In genomic region chr2:121149384-121149783, GRCh38 we compare ENCODE assay signal across 1 cellular context.
TF ChIP-seq lines count a peak whose summit lies in the region.

No MANE protein-coding gene starts in this region.

TF ChIP-seq in GM23338, 12 proteins besides CTCF, POLR2A, EP300 and RAD21:
- TF ChIP-seq ZNF462 (CRISPR knock-in tag; IDR thresholded peaks at IDR 0.05), result no peak
- TF ChIP-seq, protein P1, sequence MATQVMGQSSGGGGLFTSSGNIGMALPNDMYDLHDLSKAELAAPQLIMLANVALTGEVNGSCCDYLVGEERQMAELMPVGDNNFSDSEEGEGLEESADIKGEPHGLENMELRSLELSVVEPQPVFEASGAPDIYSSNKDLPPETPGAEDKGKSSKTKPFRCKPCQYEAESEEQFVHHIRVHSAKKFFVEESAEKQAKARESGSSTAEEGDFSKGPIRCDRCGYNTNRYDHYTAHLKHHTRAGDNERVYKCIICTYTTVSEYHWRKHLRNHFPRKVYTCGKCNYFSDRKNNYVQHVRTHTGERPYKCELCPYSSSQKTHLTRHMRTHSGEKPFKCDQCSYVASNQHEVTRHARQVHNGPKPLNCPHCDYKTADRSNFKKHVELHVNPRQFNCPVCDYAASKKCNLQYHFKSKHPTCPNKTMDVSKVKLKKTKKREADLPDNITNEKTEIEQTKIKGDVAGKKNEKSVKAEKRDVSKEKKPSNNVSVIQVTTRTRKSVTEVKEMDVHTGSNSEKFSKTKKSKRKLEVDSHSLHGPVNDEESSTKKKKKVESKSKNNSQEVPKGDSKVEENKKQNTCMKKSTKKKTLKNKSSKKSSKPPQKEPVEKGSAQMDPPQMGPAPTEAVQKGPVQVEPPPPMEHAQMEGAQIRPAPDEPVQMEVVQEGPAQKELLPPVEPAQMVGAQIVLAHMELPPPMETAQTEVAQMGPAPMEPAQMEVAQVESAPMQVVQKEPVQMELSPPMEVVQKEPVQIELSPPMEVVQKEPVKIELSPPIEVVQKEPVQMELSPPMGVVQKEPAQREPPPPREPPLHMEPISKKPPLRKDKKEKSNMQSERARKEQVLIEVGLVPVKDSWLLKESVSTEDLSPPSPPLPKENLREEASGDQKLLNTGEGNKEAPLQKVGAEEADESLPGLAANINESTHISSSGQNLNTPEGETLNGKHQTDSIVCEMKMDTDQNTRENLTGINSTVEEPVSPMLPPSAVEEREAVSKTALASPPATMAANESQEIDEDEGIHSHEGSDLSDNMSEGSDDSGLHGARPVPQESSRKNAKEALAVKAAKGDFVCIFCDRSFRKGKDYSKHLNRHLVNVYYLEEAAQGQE (IDR thresholded peaks at IDR 0.05; ENCODE audit: unreplicated experiment), result no peak
